ENCODE assay signal across 14 cellular contexts in genomic region chr12:29225834-29226233, GRCh38.
DNase-seq lines count a peak whose midpoint lies in the region; ATAC-seq and TF ChIP-seq lines count a peak whose summit lies in the region.
"Had no signal": no experiment of that assay in that cellular context is flagged by ENCODE, and none has a peak within 500 bp of the region (broad histone marks: within the 10 kb centered on the region; RNA-seq: fewer than 3 reads in every experiment).

No MANE protein-coding gene starts in this region.

- H3K9me3 ChIP-seq in PC-3 (ENCODE audit: low read length) (no peaks in the 10 kb centered on the region), adipocyte (ENCODE audit: control insufficient read depth, low read length) (no peaks in the 10 kb centered on the region), neural cell (ENCODE audit: low read length) (peaks cover 3% of the 10 kb centered on the region)
- H3K9me3 ChIP-seq in effector memory CD4-positive, alpha-beta T cell (ENCODE audit: control insufficient read depth, low read length): no peaks in the 10 kb centered on the region
- H3K9me3 ChIP-seq: A549, Caco-2 had no signal

- H3K27ac ChIP-seq in GM23338 (ENCODE audit: low read depth): no peak overlapping the region
- H3K27ac ChIP-seq in PC-3 (ENCODE audit: low read length): no peak overlapping the region
- H3K27ac ChIP-seq in neural cell (ENCODE audit: low read length): peak overlapping the region; percentile 66
- no peak overlapping the region for H3K27ac ChIP-seq in effector memory CD4-positive, alpha-beta T cell (ENCODE audit: insufficient read depth, low read length, poor library complexity, severe bottlenecking)
- H3K27ac ChIP-seq: 22Rv1, A549, C4-2B had no signal

- H2AFZ ChIP-seq in GM23338 (no peak overlapping the region), PC-3 (ENCODE audit: low read length) (no peak overlapping the region), neural cell (ENCODE audit: low read depth, low read length) (no peak overlapping the region)

- POLR2A ChIA-PET in PC-3 (lab: Charles Lee; ENCODE audit: unreplicated experiment): no interaction called here

- H3K27ac Mint-ChIP-seq in GM23338 (no peak overlapping the region), nephron progenitor cell (no peak overlapping the region)
- H3K27ac Mint-ChIP-seq: CD4-positive, alpha-beta T cell; H9 had no signal

- H3K9ac ChIP-seq in PC-3 (ENCODE audit: low read length): no peak overlapping the region
- peak overlapping the region; percentile 75 for H3K9ac ChIP-seq in adipocyte (ENCODE audit: low read length)
- H3K9ac ChIP-seq in neural cell (ENCODE audit: low read length): peak overlapping the region; percentile 27

- H3K27me3 Mint-ChIP-seq in GM23338 (ENCODE audit: insufficient read depth, low read depth, poor library complexity) (no peaks in the 10 kb centered on the region), nephron progenitor cell (ENCODE audit: low read depth, poor library complexity) (no peaks in the 10 kb centered on the region)
- H3K27me3 Mint-ChIP-seq: CD4-positive, alpha-beta T cell had no signal

- ATAC-seq in GM23338 (no peak), PC-3 (peak; percentile 50), HG02678 (IDR thresholded peaks at IDR 0.05; ENCODE audit: unreplicated experiment) (no peak)
- ATAC-seq: A549 had no signal

- H3K4me1 Mint-ChIP-seq in GM23338 (peaks cover 40% of the 10 kb centered on the region), nephron progenitor cell (no peaks in the 10 kb centered on the region)

- H3K4me1 ChIP-seq in GM23338 (ENCODE audit: insufficient read depth) (peaks cover 45% of the 10 kb centered on the region), PC-3 (ENCODE audit: insufficient read depth, low read length) (peaks cover 24% of the 10 kb centered on the region), adipocyte (ENCODE audit: control insufficient read depth, insufficient read depth, low read length) (peaks cover 24% of the 10 kb centered on the region)
- H3K4me1 ChIP-seq in effector memory CD4-positive, alpha-beta T cell (ENCODE audit: control insufficient read depth, insufficient read depth, low read length, poor library complexity, severe bottlenecking): no peaks in the 10 kb centered on the region
- H3K4me1 ChIP-seq: A549 had no signal

- H3K4me3 Mint-ChIP-seq in GM23338 (no peak overlapping the region), nephron progenitor cell (no peak overlapping the region)
- H3K4me3 Mint-ChIP-seq: CD4-positive, alpha-beta T cell; H9 had no signal

- DNase-seq in GM23338 (ENCODE audit: low spot score) (no peak), PC-3 (peak; percentile 55), adipocyte (ENCODE audit: low read depth) (no peak), SIG-M5 (lab: John Stamatoyannopoulos, UW) (no peak), nephron progenitor cell (no peak)
- DNase-seq in effector memory CD4-positive, alpha-beta T cell: no peak
- DNase-seq: Caco-2; CD4-positive, alpha-beta T cell; H9 had no signal

- H3F3A ChIP-seq in GM23338 (replicated peaks; ENCODE audit: low read depth): no peaks in the 10 kb centered on the region
- H3F3A ChIP-seq in PC-3 (ENCODE audit: low read length, unreplicated experiment): no peaks in the 10 kb centered on the region
- H3F3A ChIP-seq in neural cell (ENCODE audit: insufficient read depth, low read length, poor library complexity, severe bottlenecking): no peaks in the 10 kb centered on the region

- no peaks in the 10 kb centered on the region for H3K79me2 ChIP-seq in GM23338 (replicated peaks; ENCODE audit: insufficient read depth)
- no peaks in the 10 kb centered on the region for H3K79me2 ChIP-seq in PC-3 (ENCODE audit: low read length)
- H3K79me2 ChIP-seq in neural cell (replicated peaks; ENCODE audit: insufficient read depth, low read length): no peaks in the 10 kb centered on the region

- H4K20me1 ChIP-seq in GM23338 (replicated peaks; ENCODE audit: insufficient read depth) (no peaks in the 10 kb centered on the region), PC-3 (ENCODE audit: low read length) (no peaks in the 10 kb centered on the region), neural cell (ENCODE audit: insufficient read depth) (no peaks in the 10 kb centered on the region)

- TF ChIP-seq EP300 in neural cell (conservative IDR thresholded peaks at IDR 0.05; ENCODE audit: poor library complexity, severe bottlenecking): peak; percentile 58

- H3K27me3 ChIP-seq in GM23338 (ENCODE audit: insufficient read depth) (no peaks in the 10 kb centered on the region), PC-3 (ENCODE audit: low read length) (no peaks in the 10 kb centered on the region), adipocyte (replicated peaks; ENCODE audit: control insufficient read depth, insufficient read depth, low read length) (no peaks in the 10 kb centered on the region), neural cell (ENCODE audit: insufficient read depth, low read depth, low read length) (no peaks in the 10 kb centered on the region)
- H3K27me3 ChIP-seq in effector memory CD4-positive, alpha-beta T cell (replicated peaks; ENCODE audit: control insufficient read depth, insufficient read depth, low read length, poor library complexity, severe bottlenecking): no peaks in the 10 kb centered on the region

- peaks cover 2% of the 10 kb centered on the region; the same call in 1 of the 3 replicates for H3K9me3 Mint-ChIP-seq in GM23338
- peaks cover 4% of the 10 kb centered on the region for H3K9me3 Mint-ChIP-seq in nephron progenitor cell
- H3K9me3 Mint-ChIP-seq: CD4-positive, alpha-beta T cell had no signal

- H3K4me2 ChIP-seq in GM23338 (peak overlapping the region; percentile 13; the same call in 1 of the 2 replicates), PC-3 (ENCODE audit: low read length) (no peak overlapping the region), neural cell (ENCODE audit: low read length) (no peak overlapping the region)
- H3K4me2 ChIP-seq: A549 had no signal

- H3K36me3 ChIP-seq in GM23338 (ENCODE audit: insufficient read depth): no peaks in the 10 kb centered on the region
- H3K36me3 ChIP-seq in PC-3 (ENCODE audit: low read depth, low read length): no peaks in the 10 kb centered on the region
- no peaks in the 10 kb centered on the region for H3K36me3 ChIP-seq in adipocyte (ENCODE audit: control insufficient read depth, insufficient read depth, low read length, severe bottlenecking)
- H3K36me3 ChIP-seq in neural cell (ENCODE audit: insufficient read depth, low read length): no peaks in the 10 kb centered on the region
- H3K36me3 ChIP-seq in effector memory CD4-positive, alpha-beta T cell (ENCODE audit: control insufficient read depth, insufficient read depth, low read length): no peaks in the 10 kb centered on the region

- no TSS peak for BruUV-seq in PC-3 (replicated peaks; lab: Mats Ljungman, UMichigan)

- H3K9me2 ChIP-seq in GM23338 (ENCODE audit: insufficient read depth) (no peaks in the 10 kb centered on the region), PC-3 (replicated peaks; ENCODE audit: low read length) (no peaks in the 10 kb centered on the region; the same call in 1 of the 2 replicates), neural cell (ENCODE audit: insufficient read depth, low read length) (no peaks in the 10 kb centered on the region)

- H3K36me3 Mint-ChIP-seq in GM23338 (ENCODE audit: low read depth) (peaks cover 6% of the 10 kb centered on the region; the same call in 1 of the 3 replicates), nephron progenitor cell (ENCODE audit: low read depth) (no peaks in the 10 kb centered on the region)

- intact Hi-C loops in PC-3 (cut with micrococcal nuclease): no loop called here

- no peak overlapping the region for H3K4me3 ChIP-seq in GM23338
- H3K4me3 ChIP-seq in PC-3 (ENCODE audit: low read length): no peak overlapping the region
- peak overlapping the region; percentile 65 for H3K4me3 ChIP-seq in adipocyte (ENCODE audit: low read length)
- H3K4me3 ChIP-seq in neural cell (ENCODE audit: low read length): no peak overlapping the region
- H3K4me3 ChIP-seq in effector memory CD4-positive, alpha-beta T cell (ENCODE audit: insufficient read depth, low read depth, low read length, poor library complexity, severe bottlenecking): no peak overlapping the region
- H3K4me3 ChIP-seq: A549 had no signal

- no peak for TF ChIP-seq RAD21 in neural cell (conservative IDR thresholded peaks at IDR 0.05)

- TF ChIP-seq CTCF in GM23338 (conservative IDR thresholded peaks at IDR 0.05; ENCODE audit: low read depth in 2 of 2) (no peak), PC-3 (conservative IDR thresholded peaks at IDR 0.05; ENCODE audit: low read depth, low read length) (no peak), neural cell (IDR thresholded peaks at IDR 0.05; ENCODE audit: poor library complexity, severe bottlenecking) (no peak), nephron progenitor cell (IDR thresholded peaks at IDR 0.05) (no peak)

- CTCF ChIA-PET in PC-3 (lab: Charles Lee): no interaction called here

TF ChIP-seq in neural cell, 6 proteins besides CTCF, POLR2A, EP300 and RAD21:
- TF ChIP-seq POLR2AphosphoS5 (IDR thresholded peaks at IDR 0.05) (no peak), REST (IDR thresholded peaks at IDR 0.05; ENCODE audit: borderline replicate concordance) (peak; percentile 26)
